8 cellular contexts compared by ENCODE assay signal in the genomic region with DNA sequence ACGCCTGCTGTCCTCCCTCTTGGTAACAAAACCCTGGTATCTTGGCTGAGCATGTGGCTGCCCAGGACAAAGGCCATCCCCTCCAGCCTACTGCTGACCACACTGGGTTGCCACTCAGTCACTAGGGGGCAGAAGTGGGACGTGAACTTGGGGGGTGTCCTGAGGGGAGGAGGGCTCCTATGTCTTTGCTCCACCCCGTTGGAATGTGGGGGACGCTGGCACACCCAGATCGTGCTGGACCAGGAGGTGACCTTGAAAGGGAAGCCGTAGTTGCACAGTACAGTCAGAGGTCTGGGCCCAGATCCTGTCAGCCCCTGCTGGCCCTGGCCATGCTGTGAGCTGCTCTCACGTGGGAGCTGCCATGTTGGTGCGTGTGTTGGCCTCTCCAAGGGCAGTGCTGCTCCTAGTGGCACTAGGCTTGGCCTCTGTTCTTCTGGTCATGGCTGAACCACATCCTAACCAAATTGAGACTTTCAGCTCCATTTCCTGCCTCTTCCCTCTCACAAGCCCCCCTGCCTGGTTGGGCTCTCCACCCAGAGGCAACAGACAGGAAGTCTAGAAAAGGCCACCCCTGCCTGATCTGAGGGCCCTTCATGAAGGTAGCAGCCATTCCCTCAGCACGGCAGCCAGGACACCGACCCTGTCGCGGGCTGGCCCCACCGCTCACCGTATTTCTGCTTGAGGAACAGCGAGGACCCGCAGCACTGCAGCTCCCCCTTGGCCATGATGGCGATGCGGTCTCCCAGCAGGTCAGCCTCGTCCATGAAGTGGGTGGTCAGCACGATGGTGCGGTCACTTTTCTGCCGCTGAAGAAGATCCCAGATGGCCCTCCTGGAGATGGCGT. TPM values are rescaled to one million over a fixed set of nuclear protein-coding genes. Genes with fewer than 3 reads are reported as not detected.
DNase-seq lines count a peak whose midpoint lies in the region; ATAC-seq and TF ChIP-seq lines count a peak whose summit lies in the region.

No MANE protein-coding gene starts in this region.

- H3K4me3 Mint-ChIP-seq in stimulated activated effector memory CD8-positive, alpha-beta T cell treated with anti-CD3 and anti-CD28 coated beads, Interleukin-12 subunit alpha, Interleukin-12 subunit beta, amount 100 ng/mL, for 72 hours = no peak overlapping the region

- H3K36me3 ChIP-seq in A673 (ENCODE audit: insufficient read depth, low read length, poor library complexity, severe bottlenecking) (no peaks in the 10 kb centered on the region), SU-DHL-6 (ENCODE audit: low read length) (no peaks in the 10 kb centered on the region), cardiac muscle cell (no peaks in the 10 kb centered on the region)

- H3K79me2 ChIP-seq in SU-DHL-6 (ENCODE audit: insufficient read depth, low read length) = no peaks in the 10 kb centered on the region

- H3K4me2 ChIP-seq in SU-DHL-6 (ENCODE audit: low read depth, low read length, poor library complexity, severe bottlenecking) = no peak overlapping the region

- H3K9me3 ChIP-seq in A673 (ENCODE audit: low read depth, low read length, poor library complexity, severe bottlenecking) (no peaks in the 10 kb centered on the region), SU-DHL-6 (ENCODE audit: insufficient read depth, low read length) (no peaks in the 10 kb centered on the region), cardiac muscle cell (ENCODE audit: low read depth) (no peaks in the 10 kb centered on the region)

- POLR2A ChIA-PET in A673 (lab: Charles Lee; ENCODE audit: low non-redundant PET) = no interaction called here

- H3K9me2 ChIP-seq in SU-DHL-6 (replicated peaks; ENCODE audit: insufficient read depth, low read length) = no peaks in the 10 kb centered on the region

- H3K4me1 Mint-ChIP-seq in stimulated activated effector memory CD8-positive, alpha-beta T cell treated with anti-CD3 and anti-CD28 coated beads, Interleukin-12 subunit alpha, Interleukin-12 subunit beta, amount 100 ng/mL, for 72 hours = no peaks in the 10 kb centered on the region

- DNase-seq in A673 (ENCODE audit: low spot score) (peak; percentile 33), GM12864 (ENCODE audit: low read depth) (no peak), cardiac muscle cell (ENCODE audit: low read depth in 1 of 2, low spot score in 1 of 2) (peak; percentile 21 to 40), LoVo (ENCODE audit: low spot score) (no peak)
- no peak for DNase-seq in stimulated activated effector memory CD8-positive, alpha-beta T cell treated with anti-CD3 and anti-CD28 coated beads, Interleukin-12 subunit alpha, Interleukin-12 subunit beta, amount 100 ng/mL, for 72 hours (ENCODE audit: low spot score in 2 of 2)

- intact Hi-C loops in A673 (cut with micrococcal nuclease; ENCODE audit: unreplicated experiment) = loop anchor here (2.0 kb wide), 1 partner anchor 204 kb away; no protein-coding TSS in a partner anchor

- TF ChIP-seq CTCF in A673 (conservative IDR thresholded peaks at IDR 0.05; ENCODE audit: low read depth, low read length) (peak; percentile 59), GM12864 (IDR thresholded peaks at IDR 0.05; ENCODE audit: low read depth, low read length, missing control alignments) (peak; percentile 57), SU-DHL-6 (IDR thresholded peaks at IDR 0.05; ENCODE audit: insufficient read depth, low read length, poor library complexity, severe bottlenecking) (peak; percentile 21), cardiac muscle cell (IDR thresholded peaks at IDR 0.05; ENCODE audit: low read depth, low read length) (peak; percentile 49)

- BruUV-seq in A673 (replicated peaks; lab: Mats Ljungman, UMichigan) = no TSS peak

- ATAC-seq in stimulated activated effector memory CD8-positive, alpha-beta T cell treated with anti-CD3 and anti-CD28 coated beads, Interleukin-12 subunit alpha, Interleukin-12 subunit beta, amount 100 ng/mL, for 72 hours = peak; percentile 45
- ATAC-seq in HG03025 (IDR thresholded peaks at IDR 0.05; ENCODE audit: low FRiP score, unreplicated experiment) (no peak), HG02981 (IDR thresholded peaks at IDR 0.05; ENCODE audit: unreplicated experiment) (no peak)

- CTCF ChIA-PET in A673 (lab: Charles Lee) = no interaction called here

- no peaks in the 10 kb centered on the region for H3K9me3 Mint-ChIP-seq in stimulated activated effector memory CD8-positive, alpha-beta T cell treated with anti-CD3 and anti-CD28 coated beads, Interleukin-12 subunit alpha, Interleukin-12 subunit beta, amount 100 ng/mL, for 72 hours

- H3K27ac ChIP-seq in A673 (ENCODE audit: low read depth, low read length, poor library complexity, severe bottlenecking) (no peak overlapping the region), SU-DHL-6 (ENCODE audit: low read depth, low read length) (no peak overlapping the region), cardiac muscle cell (no peak overlapping the region)

- no peaks in the 10 kb centered on the region for H3K4me1 ChIP-seq in A673 (ENCODE audit: insufficient read depth, low read length, poor library complexity, severe bottlenecking)
- no peaks in the 10 kb centered on the region for H3K4me1 ChIP-seq in cardiac muscle cell (ENCODE audit: low read depth)

- no peaks in the 10 kb centered on the region for H4K20me1 ChIP-seq in SU-DHL-6 (ENCODE audit: low read depth, low read length)

- H2AFZ ChIP-seq in SU-DHL-6 (ENCODE audit: low read depth, low read length, severe bottlenecking) = no peak overlapping the region

- H3K27me3 ChIP-seq in A673 (replicated peaks; ENCODE audit: insufficient read depth, low read depth, low read length, poor library complexity) (no peaks in the 10 kb centered on the region), SU-DHL-6 (ENCODE audit: low read length) (no peaks in the 10 kb centered on the region), cardiac muscle cell (no peaks in the 10 kb centered on the region)

- no peak overlapping the region for H3K9ac ChIP-seq in SU-DHL-6 (ENCODE audit: low read length)

- H3K36me3 Mint-ChIP-seq in stimulated activated effector memory CD8-positive, alpha-beta T cell treated with anti-CD3 and anti-CD28 coated beads, Interleukin-12 subunit alpha, Interleukin-12 subunit beta, amount 100 ng/mL, for 72 hours = no peaks in the 10 kb centered on the region

- H3K27ac Mint-ChIP-seq in stimulated activated effector memory CD8-positive, alpha-beta T cell treated with anti-CD3 and anti-CD28 coated beads, Interleukin-12 subunit alpha, Interleukin-12 subunit beta, amount 100 ng/mL, for 72 hours = no peak overlapping the region

- no peaks in the 10 kb centered on the region for H3F3A ChIP-seq in SU-DHL-6 (ENCODE audit: insufficient read depth)

- H3K4me3 ChIP-seq in A673 (ENCODE audit: low read depth, low read length, poor library complexity, severe bottlenecking) (no peak overlapping the region), GM12864 (ENCODE audit: low read depth, low read length) (no peak overlapping the region), SU-DHL-6 (ENCODE audit: insufficient read depth, low read length, poor library complexity, severe bottlenecking) (no peak overlapping the region), cardiac muscle cell (no peak overlapping the region)

RNA-seq across cellular contexts. Expression of gene RNPS1, which starts 29.0 kb away (rescaled TPM):
- total RNA-seq in A673 (2021) (345 and 365 TPM in 2 replicates), cardiac muscle cell (182 and 220 TPM in 2 replicates)
- 319 and 398 TPM in 2 replicates for polyA plus RNA-seq in cardiac muscle cell

RNA-seq across cellular contexts. Expression of gene ABCA3, which starts 43.6 kb away (rescaled TPM):
- 9.0 and 13.7 TPM in 2 replicates for total RNA-seq in A673 (2021)
- 14.2 and 14.5 TPM in 2 replicates for total RNA-seq in cardiac muscle cell
- polyA plus RNA-seq in cardiac muscle cell = 11.1 and 16.9 TPM in 2 replicates

RNA-seq across cellular contexts. Expression of gene ECI1, which starts 45.5 kb away (rescaled TPM):
- 55.3 and 83.6 TPM in 2 replicates for total RNA-seq in A673 (2021)
- total RNA-seq in cardiac muscle cell = 137 and 197 TPM in 2 replicates
- polyA plus RNA-seq in cardiac muscle cell = 343 and 407 TPM in 2 replicates

Comparison
In these comparisons a context has a peak if more than half of its experiments do, and no peak if none do; other contexts are left out.
1. DNase-seq: peak in A673 (single experiment) and cardiac muscle cell (2 of 2); none in GM12864 (single experiment), stimulated activated effector memory CD8-positive, alpha-beta T cell treated with anti-CD3 and anti-CD28 coated beads, Interleukin-12 subunit alpha, Interleukin-12 subunit beta, amount 100 ng/mL, for 72 hours (0 of 2) and LoVo (single experiment).
2. Peak in every context shown above with its lines, with median percentiles within 50 percentile points of each other: CTCF ChIP-seq.